22 cellular contexts compared by ENCODE assay signal in genomic region chr11:11414996-11415395, GRCh38.
DNase-seq lines count a peak whose midpoint lies in the region; ATAC-seq, FAIRE-seq and TF ChIP-seq lines count a peak whose summit lies in the region.
"Had no signal": no experiment of that assay in that cellular context is flagged by ENCODE, and none has a peak within 500 bp of the region (broad histone marks: within the 10 kb centered on the region; RNA-seq: fewer than 3 reads in every experiment).

No MANE protein-coding gene starts in this region.

- H3K4me1 ChIP-seq in HEK293 (ENCODE audit: control insufficient read depth, insufficient read depth, low read length): no peaks in the 10 kb centered on the region
- H3K4me1 ChIP-seq: Caco-2 had no signal

- peak; percentile 32 for FAIRE-seq in bronchial epithelial cell (lab: Jason Lieb, UNC)
- FAIRE-seq: K562 had no signal

- no peak for ATAC-seq in GM21526 (IDR thresholded peaks at IDR 0.05; ENCODE audit: low FRiP score, unreplicated experiment)
- ATAC-seq: GM23338, HCT116, K562, Panc1, T-helper 17 cell had no signal

- H3K27me3 Mint-ChIP-seq in activated CD4-positive, alpha-beta memory T cell treated with anti-CD3 and anti-CD28 coated beads for 36 hours: peaks cover 15% of the 10 kb centered on the region

- POLR2A ChIA-PET in HEK293 (lab: Yijun Ruan, JAX): no interaction called here
- POLR2A ChIA-PET in activated CD4-positive, alpha-beta memory T cell treated with anti-CD3 and anti-CD28 coated beads for 36 hours (lab: Charles Lee): no interaction called here

- intact Hi-C loops in activated CD4-positive, alpha-beta memory T cell treated with anti-CD3 and anti-CD28 coated beads for 36 hours (cut with micrococcal nuclease): no loop called here

- no peak overlapping the region for H3K27ac Mint-ChIP-seq in activated CD4-positive, alpha-beta memory T cell treated with anti-CD3 and anti-CD28 coated beads for 36 hours
- H3K27ac Mint-ChIP-seq: B cell; CD4-positive, CD25-positive, alpha-beta regulatory T cell; T-helper 17 cell had no signal

- no peak overlapping the region for H3K27ac ChIP-seq in HEK293 (ENCODE audit: extremely low read depth, low read depth, low read length)
- H3K27ac ChIP-seq: SJCRH30 had no signal

- H3K4me3 ChIP-seq in HEK293 (ENCODE audit: low read depth, low read length) (no peak overlapping the region), NB4 (ENCODE audit: low read depth, low read length) (no peak overlapping the region), bronchial epithelial cell (ENCODE audit: low read depth, low read length) (no peak overlapping the region)
- H3K4me3 ChIP-seq: GM23338, K562, SJCRH30 had no signal

- H3K36me3 Mint-ChIP-seq in activated CD4-positive, alpha-beta memory T cell treated with anti-CD3 and anti-CD28 coated beads for 36 hours: no peaks in the 10 kb centered on the region
- H3K36me3 Mint-ChIP-seq: CD4-positive, CD25-positive, alpha-beta regulatory T cell had no signal

- TF ChIP-seq CTCF in HEK293 (tag by site-specific recombination; IDR thresholded peaks at IDR 0.05) (no peak), NB4 (IDR thresholded peaks at IDR 0.05; ENCODE audit: low read depth, low read length) (no peak), bronchial epithelial cell (IDR thresholded peaks at IDR 0.05; ENCODE audit: insufficient read depth, low read length, severe bottlenecking) (no peak)

- H3K36me3 ChIP-seq in HEK293 (ENCODE audit: control insufficient read depth in 2 of 2, insufficient read depth in 1 of 2, low read length in 2 of 2): no peaks in the 10 kb centered on the region
- no peaks in the 10 kb centered on the region for H3K36me3 ChIP-seq in bronchial epithelial cell (ENCODE audit: control insufficient read depth, insufficient read depth, low read length)
- H3K36me3 ChIP-seq: SJCRH30 had no signal

- no peaks in the 10 kb centered on the region for H3K9me3 ChIP-seq in HEK293 (ENCODE audit: control insufficient read depth, insufficient read depth, low read depth, low read length)
- H3K9me3 ChIP-seq: Caco-2, SJCRH30 had no signal

- peaks cover 2% of the 10 kb centered on the region for H3K4me1 Mint-ChIP-seq in activated CD4-positive, alpha-beta memory T cell treated with anti-CD3 and anti-CD28 coated beads for 36 hours (ENCODE audit: low read depth)
- H3K4me1 Mint-ChIP-seq: B cell; CD4-positive, CD25-positive, alpha-beta regulatory T cell had no signal

- DNase-seq in NB4 (ENCODE audit: low read depth) (peak; percentile 55), bronchial epithelial cell (ENCODE audit: low read depth) (no peak), retina (peak; percentile 66), activated gamma-delta T cell (lab: John Stamatoyannopoulos, UW) (no peak)
- no peak for DNase-seq in activated CD4-positive, alpha-beta memory T cell treated with anti-CD3 and anti-CD28 coated beads for 36 hours
- DNase-seq: Caco-2; CD4-positive, CD25-positive, alpha-beta regulatory T cell; GDM1; NCI-H1092; NCI-H1694; NCI-H2107; NCI-H226; NCI-H524; SJCRH30; T-helper 17 cell had no signal

- no peaks in the 10 kb centered on the region for H3K27me3 ChIP-seq in bronchial epithelial cell (ENCODE audit: control insufficient read depth, insufficient read depth, low read length)
- H3K27me3 ChIP-seq: SJCRH30 had no signal

- H3K4me3 Mint-ChIP-seq in activated CD4-positive, alpha-beta memory T cell treated with anti-CD3 and anti-CD28 coated beads for 36 hours: no peak overlapping the region
- H3K4me3 Mint-ChIP-seq: B cell; CD4-positive, CD25-positive, alpha-beta regulatory T cell; GM23338; T-helper 17 cell had no signal

- CTCF ChIA-PET in HEK293 (lab: Yijun Ruan, JAX): no interaction called here
- CTCF ChIA-PET in activated CD4-positive, alpha-beta memory T cell treated with anti-CD3 and anti-CD28 coated beads for 36 hours (lab: Charles Lee): no interaction called here

- no peaks in the 10 kb centered on the region for H3K9me3 Mint-ChIP-seq in activated CD4-positive, alpha-beta memory T cell treated with anti-CD3 and anti-CD28 coated beads for 36 hours
- H3K9me3 Mint-ChIP-seq: CD4-positive, CD25-positive, alpha-beta regulatory T cell; GM23338 had no signal

- TF ChIP-seq POLR2A in NB4 (IDR thresholded peaks at IDR 0.05; ENCODE audit: extremely low read depth, insufficient read length): no peak

TF ChIP-seq in HEK293, 187 proteins besides CTCF, POLR2A, EP300 and RAD21 (continues in another document):
- 0 out of 2 replicates have a peak, but pooled peaks have one; percentile 24 for TF ChIP-seq ZNF660 (tag by site-specific recombination; IDR thresholded peaks at IDR 0.05)
- no peak for TF ChIP-seq ZNF202 (tag by site-specific recombination; IDR thresholded peaks at IDR 0.05; ENCODE audit: borderline replicate concordance)
- no peak for TF ChIP-seq ZNF692 (tag by site-specific recombination; IDR thresholded peaks at IDR 0.05)
- peak; percentile 44; the same call in 1 of the 2 replicates for TF ChIP-seq ZNF449 (tag by site-specific recombination; IDR thresholded peaks at IDR 0.05)
- TF ChIP-seq ZNF596 (tag by site-specific recombination; IDR thresholded peaks at IDR 0.05): no peak
- peak; percentile 87 for TF ChIP-seq ZNF629 (tag by site-specific recombination; IDR thresholded peaks at IDR 0.05)
- peak; percentile 69; the same call in 1 of the 2 replicates for TF ChIP-seq MZF1 (tag by site-specific recombination; IDR thresholded peaks at IDR 0.05; ENCODE audit: borderline replicate concordance)
- TF ChIP-seq ZBTB21 (tag by site-specific recombination; IDR thresholded peaks at IDR 0.05): peak; percentile 46; the same call in 1 of the 2 replicates
- no peak for TF ChIP-seq ZNF645 (tag by site-specific recombination; IDR thresholded peaks at IDR 0.05)
- TF ChIP-seq ZEB2 (tag by site-specific recombination; IDR thresholded peaks at IDR 0.05): 0 out of 2 replicates have a peak, but pooled peaks have one; percentile 41
- TF ChIP-seq PRDM6 (tag by site-specific recombination; IDR thresholded peaks at IDR 0.05): 0 out of 2 replicates have a peak, but pooled peaks have one; percentile 12
- TF ChIP-seq ZBTB17 (tag by site-specific recombination; IDR thresholded peaks at IDR 0.05): peak; percentile 67
- no peak for TF ChIP-seq OVOL3 (tag by site-specific recombination; IDR thresholded peaks at IDR 0.05)
- peak; percentile 52; the same call in 1 of the 2 replicates for TF ChIP-seq ZIC2 (tag by site-specific recombination; IDR thresholded peaks at IDR 0.05)
- TF ChIP-seq IKZF3 (tag by site-specific recombination; IDR thresholded peaks at IDR 0.05): 0 out of 2 replicates have a peak, but pooled peaks have one; percentile 31
- no peak for TF ChIP-seq ZNF510 (tag by site-specific recombination; IDR thresholded peaks at IDR 0.05; ENCODE audit: insufficient replicate concordance)
- no peak for TF ChIP-seq ZNF16 (tag by site-specific recombination; IDR thresholded peaks at IDR 0.05; ENCODE audit: low read depth)

Comparison
In these comparisons a context has a peak if more than half of its experiments do, and no peak if none do; other contexts are left out.
1. DNase-seq: peak in NB4 (single experiment) and retina (single experiment); none in bronchial epithelial cell (single experiment), activated CD4-positive, alpha-beta memory T cell treated with anti-CD3 and anti-CD28 coated beads for 36 hours (single experiment) and activated gamma-delta T cell (single experiment).